Comparison of ENCODE assay signal across 1 cellular context in the genomic region with DNA sequence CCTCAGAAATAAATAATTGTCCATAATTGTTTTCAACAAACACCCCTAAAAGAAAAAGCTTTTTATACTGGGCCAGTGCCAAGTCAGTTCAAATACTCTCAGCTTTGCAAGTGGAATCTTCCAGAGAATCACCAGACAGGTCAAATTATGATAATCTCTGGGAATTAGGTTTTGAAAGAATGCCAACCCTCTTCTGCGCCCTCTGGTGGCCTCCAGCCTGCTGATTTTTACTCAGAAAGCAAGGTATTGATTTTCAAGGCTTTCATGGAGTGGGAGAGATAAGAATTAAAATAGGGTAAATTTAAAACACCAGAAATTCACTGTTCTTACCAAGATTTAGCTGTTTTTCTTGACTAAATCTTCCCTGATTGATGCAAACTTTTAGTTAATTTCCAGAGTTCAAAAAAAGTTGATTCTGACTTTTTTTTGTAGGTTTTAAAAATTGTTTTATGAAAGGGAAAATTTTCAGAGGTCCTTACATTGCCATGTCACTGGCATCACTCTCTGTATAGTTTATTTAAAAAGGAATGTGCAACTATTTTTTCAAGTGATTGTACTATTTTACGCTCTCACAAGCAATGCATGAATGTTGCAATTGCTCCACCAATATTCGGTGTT.
TF ChIP-seq lines count a peak whose summit lies in the region.

No MANE protein-coding gene starts in this region.

TF ChIP-seq in HepG2, 621 proteins besides CTCF, POLR2A, EP300 and RAD21 (continued from another document):
- TF ChIP-seq, protein P1, sequence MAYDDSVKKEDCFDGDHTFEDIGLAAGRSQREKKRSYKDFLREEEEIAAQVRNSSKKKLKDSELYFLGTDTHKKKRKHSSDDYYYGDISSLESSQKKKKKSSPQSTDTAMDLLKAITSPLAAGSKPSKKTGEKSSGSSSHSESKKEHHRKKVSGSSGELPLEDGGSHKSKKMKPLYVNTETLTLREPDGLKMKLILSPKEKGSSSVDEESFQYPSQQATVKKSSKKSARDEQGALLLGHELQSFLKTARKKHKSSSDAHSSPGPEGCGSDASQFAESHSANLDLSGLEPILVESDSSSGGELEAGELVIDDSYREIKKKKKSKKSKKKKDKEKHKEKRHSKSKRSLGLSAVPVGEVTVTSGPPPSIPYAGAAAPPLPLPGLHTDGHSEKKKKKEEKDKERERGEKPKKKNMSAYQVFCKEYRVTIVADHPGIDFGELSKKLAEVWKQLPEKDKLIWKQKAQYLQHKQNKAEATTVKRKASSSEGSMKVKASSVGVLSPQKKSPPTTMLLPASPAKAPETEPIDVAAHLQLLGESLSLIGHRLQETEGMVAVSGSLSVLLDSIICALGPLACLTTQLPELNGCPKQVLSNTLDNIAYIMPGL (CRISPR knock-in tag; IDR thresholded peaks at IDR 0.05; ENCODE audit: borderline replicate concordance in 1 of 2, low read depth in 1 of 2) = 0 out of 4 replicates have a peak, but pooled peaks of 1 of the 2 experiments have one; percentile 36
TF ChIP-seq in HepG2: peak in this region for 14.
